ENCODE assay signal across 8 cellular contexts in genomic region chr7:91659096-91659495, GRCh38.
"Had no signal": no experiment of that assay in that cellular context is flagged by ENCODE, and none has a peak within 500 bp of the region (broad histone marks: within the 10 kb centered on the region; RNA-seq: fewer than 3 reads in every experiment).

No MANE protein-coding gene starts in this region.

- DNase-seq: IMR-90, KBM-7, KG1 had no signal

- H3K27ac Mint-ChIP-seq: IgD-negative memory B cell had no signal

- H3K27ac ChIP-seq: HL-60 had no signal

- H3K4me3 ChIP-seq: K562 had no signal

- H3K27me3 Mint-ChIP-seq: IgD-negative memory B cell had no signal

- H3K9me3 Mint-ChIP-seq: IgD-negative memory B cell had no signal

- ATAC-seq: HepG2, K562 had no signal

- H3K4me3 Mint-ChIP-seq: IgD-negative memory B cell had no signal

- FAIRE-seq: HepG2, HTR-8/SVneo, K562 had no signal
